Comparison of ENCODE assay signal across 21 cellular contexts in genomic region chr3:50714953-50715352, GRCh38. TPM values are rescaled to one million over a fixed set of nuclear protein-coding genes. Genes with fewer than 3 reads are reported as not detected.
DNase-seq lines count a peak whose midpoint lies in the region; TF ChIP-seq lines count a peak whose summit lies in the region.
"Had no signal": no experiment of that assay in that cellular context is flagged by ENCODE, and none has a peak within 500 bp of the region (broad histone marks: within the 10 kb centered on the region; RNA-seq: fewer than 3 reads in every experiment).

No MANE protein-coding gene starts in this region.

- intact Hi-C loops in esophagus muscularis mucosa (cut with DNase I) = no loop called here

- peaks cover 0 to 9% (median 0%) of the 10 kb centered on the region in 4 donors for H3K4me1 ChIP-seq in esophagus muscularis mucosa
- H3K4me1 ChIP-seq: A549, esophagus squamous epithelium, vagina had no signal

- no peak overlapping the region for H3K4me3 ChIP-seq in esophagus muscularis mucosa
- H3K4me3 ChIP-seq: A549, esophagus squamous epithelium, MG63, vagina had no signal

- no peaks in the 10 kb centered on the region for H3K36me3 ChIP-seq in esophagus muscularis mucosa
- H3K36me3 ChIP-seq: esophagus squamous epithelium, MG63, vagina had no signal

- H3K27ac ChIP-seq in esophagus muscularis mucosa (replicated peaks in 1 of 4) = no peak overlapping the region
- H3K27ac ChIP-seq: A549, esophagus squamous epithelium, vagina had no signal

- TF ChIP-seq EP300 in esophagus muscularis mucosa (IDR thresholded peaks at IDR 0.05) = no peak

- no peaks in the 10 kb centered on the region for H3K9me3 ChIP-seq in esophagus muscularis mucosa
- H3K9me3 ChIP-seq: A549, esophagus squamous epithelium, MG63, vagina had no signal

- no peak for TF ChIP-seq POLR2A in esophagus muscularis mucosa (IDR thresholded peaks at IDR 0.05; ENCODE audit: low read depth)

- WGBS in esophagus muscularis mucosa = 73% methylated on average over 4 of the region's 4 CpGs

- no peaks in the 10 kb centered on the region for H3K27me3 ChIP-seq in esophagus muscularis mucosa
- H3K27me3 ChIP-seq: esophagus squamous epithelium, MG63, vagina had no signal

- DNase-seq in NCI-H2196 (lab: John Stamatoyannopoulos, UW; ENCODE audit: unreplicated experiment) = peak; percentile 0
- no peak for DNase-seq in NCI-H2196 treated with DMSO at 0.1 percent for 48 hours (lab: John Stamatoyannopoulos, UW; ENCODE audit: unreplicated experiment)
- DNase-seq in Daoy (ENCODE audit: low read depth) = peak; percentile 6
- DNase-seq in NCI-H446 (lab: John Stamatoyannopoulos, UW) = peak; percentile 1 to 29
- DNase-seq in fibroblast of peridontal ligament (ENCODE audit: extremely low read depth) = peak; percentile 3
- no peak for DNase-seq in esophagus muscularis mucosa (ENCODE audit: extremely low spot score)
- DNase-seq in GM10266 (ENCODE audit: extremely low spot score) = no peak
- no peak for DNase-seq in activated CD4-positive, CD25-positive, alpha-beta regulatory T cell (lab: John Stamatoyannopoulos, UW)
- DNase-seq: activated CD4-positive, alpha-beta T cell treated with anti-CD3 and anti-CD28 coated beads for 48 hours; activated naive CD8-positive, alpha-beta T cell treated with anti-CD3 and anti-CD28 coated beads, Interleukin-2, amount 50 U/mL, for 24 hours; DND-41; esophagus squamous epithelium; glutamatergic neuron; HCEC 1CT; left ventricle myocardium superior; MG63; NCI-H2081; NK-92 treated with Interleukin-12 subunit alpha and Interleukin-12 subunit beta, amount 100 ng/mL, for 24 hours; stimulated activated CD8-positive, alpha-beta memory T cell treated with anti-CD3 and anti-CD28 coated beads, Interleukin-4, amount 100 ng/mL, for 48 hours had no signal

- TF ChIP-seq CTCF in esophagus muscularis mucosa (IDR thresholded peaks at IDR 0.05) (no peak), GM10266 (IDR thresholded peaks at IDR 0.05; ENCODE audit: control insufficient read depth, insufficient read depth, low read depth, missing control alignments) (no peak)

RNA-seq across cellular contexts. Expression of gene DOCK3, which starts 40.2 kb away (rescaled TPM):
- 0.36 and 0.51 TPM in 2 replicates for total RNA-seq in Daoy (2014; rRNA removed; shearing (Covaris generic))
- 10 to 100 TPM in 1 of 4 donors, 1 to 10 TPM in 3; 5.4 to 10.6 (median 7.2) TPM for total RNA-seq in esophagus muscularis mucosa

Comparison
In these comparisons a context has a peak if more than half of its experiments do, and no peak if none do; other contexts are left out.
1. DNase-seq: peak in NCI-H2196 (single experiment), Daoy (single experiment), NCI-H446 (2 of 2) and fibroblast of peridontal ligament (single experiment); none in NCI-H2196 treated with DMSO at 0.1 percent for 48 hours (single experiment), esophagus muscularis mucosa (single experiment), GM10266 (single experiment) and activated CD4-positive, CD25-positive, alpha-beta regulatory T cell (0 of 4).